Comparison of ENCODE assay signal across 1 cellular context in genomic region chr1:162822391-162823200, GRCh38.
TF ChIP-seq lines count a peak whose summit lies in the region.

No MANE protein-coding gene starts in this region.

TF ChIP-seq in HepG2, 621 proteins besides CTCF, POLR2A, EP300 and RAD21 (continued from another document):
- TF ChIP-seq SALL1 (CRISPR knock-in tag; IDR thresholded peaks at IDR 0.05) (0 out of 2 replicates have a peak, but pooled peaks have one; percentile 31), ZNF687 (CRISPR knock-in tag; IDR thresholded peaks at IDR 0.05) (peak; percentile 54; the same call in 1 of the 2 replicates), HNRNPLL (IDR thresholded peaks at IDR 0.05; ENCODE audit: low read depth, low read length, poor library complexity, severe bottlenecking) (peak; percentile 55), DNMT1 (CRISPR knock-in tag; IDR thresholded peaks at IDR 0.05) (0 out of 2 replicates have a peak, but pooled peaks have one; percentile 30), SP140L (CRISPR knock-in tag; IDR thresholded peaks at IDR 0.05; ENCODE audit: borderline replicate concordance) (no peak)
TF ChIP-seq in HepG2: peak in this region for 5.
